In the genomic region with DNA sequence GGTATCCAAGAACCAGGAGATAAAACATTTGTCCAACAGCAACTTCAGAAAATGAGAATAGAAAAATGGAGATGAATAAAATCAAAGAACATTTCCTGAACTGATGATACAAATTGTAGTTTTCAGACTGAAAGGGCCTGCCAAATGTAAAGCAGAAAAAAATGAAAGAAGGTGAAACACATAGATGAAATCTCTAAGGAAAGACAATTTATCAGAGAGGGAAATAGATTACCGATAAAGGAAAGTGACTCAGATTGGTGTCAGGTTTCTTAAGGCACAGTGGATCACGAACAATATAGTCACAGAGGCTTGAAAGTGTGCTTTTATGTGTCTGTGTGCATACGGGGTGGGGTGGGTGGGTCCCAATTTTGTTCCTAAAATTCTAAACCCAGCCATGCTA, we compare ENCODE assay signal across 16 cellular contexts. TPM values are rescaled to one million over a fixed set of nuclear protein-coding genes. Genes with fewer than 3 reads are reported as not detected.
DNase-seq lines count a peak whose midpoint lies in the region; ATAC-seq, FAIRE-seq and TF ChIP-seq lines count a peak whose summit lies in the region.
"Had no signal": no experiment of that assay in that cellular context is flagged by ENCODE, and none has a peak within 500 bp of the region (broad histone marks: within the 10 kb centered on the region; RNA-seq: fewer than 3 reads in every experiment).

No MANE protein-coding gene starts in this region.

- FAIRE-seq in keratinocyte (lab: Jason Lieb, UNC), result no peak

- ATAC-seq in HG02970 (IDR thresholded peaks at IDR 0.05; ENCODE audit: low FRiP score, unreplicated experiment), result no peak
- no peak for ATAC-seq in gastrocnemius medialis
- ATAC-seq: stimulated activated memory B cell treated with anti-CD40 and anti-IgM and Interleukin-4, amounts not matched to agents 10 μg/mL and 1 μg/mL and 100 μg/mL, for 72 hours had no signal

- H3K36me3 ChIP-seq in keratinocyte (ENCODE audit: control insufficient read depth in 2 of 2, extremely low read depth in 1 of 2, insufficient read depth in 2 of 2, low read length in 2 of 2), result peaks cover 5 to 8% of the 10 kb centered on the region in 2 experiments
- H3K36me3 ChIP-seq in gastrocnemius medialis, result peaks cover 0 to 15% of the 10 kb centered on the region in 2 donors

- DNase-seq in NCI-H82 (lab: John Stamatoyannopoulos, UW) (peak; percentile 23), NCI-H82 treated with DMSO at 0.1 percent for 48 hours (lab: John Stamatoyannopoulos, UW; ENCODE audit: unreplicated experiment) (no peak), ELR (ENCODE audit: low read depth) (peak; percentile 56), keratinocyte (ENCODE audit: low read depth, low spot score) (no peak), NCI-H524 treated with DMSO at 0.1 percent for 48 hours (lab: John Stamatoyannopoulos, UW) (no peak), gastrocnemius medialis (no peak)
- DNase-seq in T-helper 2 cell treated with Interferon-gamma antibody and Interleukin-4, amounts not matched to agents 5 μg/mL and 100 μg/mL, for 36 hours (ENCODE audit: low spot score), result no peak
- DNase-seq: activated T-cell treated with anti-CD3 and anti-CD28 coated beads, Interleukin-2, amount 50 U/mL, for 1 hour; amygdala; CD4-positive, CD25-positive, alpha-beta regulatory T cell; cerebellar nuclear complex; NCI-H2107; NCI-H774; trophoblast cell had no signal

- intact Hi-C loops in gastrocnemius medialis (cut with DNase I; ENCODE audit: low total_unique reads), result no loop called here

- no peaks in the 10 kb centered on the region for H4K20me1 ChIP-seq in keratinocyte (ENCODE audit: control insufficient read depth, extremely low read depth, insufficient read depth, low read length)

- no peak overlapping the region for H3K9ac ChIP-seq in keratinocyte (ENCODE audit: control insufficient read depth, extremely low read depth, insufficient read depth, low read length)

- peak overlapping the region; percentile 5 for H2AFZ ChIP-seq in keratinocyte (ENCODE audit: control insufficient read depth, low read length)

- H3K27me3 Mint-ChIP-seq in T-helper 2 cell treated with Interferon-gamma antibody and Interleukin-4, amounts not matched to agents 5 μg/mL and 100 μg/mL, for 36 hours (ENCODE audit: low read depth), result no peaks in the 10 kb centered on the region
- H3K27me3 Mint-ChIP-seq: CD4-positive, CD25-positive, alpha-beta regulatory T cell; stimulated activated memory B cell treated with anti-CD40 and anti-IgM and Interleukin-4, amounts not matched to agents 10 μg/mL and 1 μg/mL and 100 μg/mL, for 72 hours had no signal

- H3K4me1 ChIP-seq in keratinocyte (ENCODE audit: control insufficient read depth, extremely low read depth, insufficient read depth, low read length) (peaks cover 8% of the 10 kb centered on the region), gastrocnemius medialis (peaks cover 8 to 9% of the 10 kb centered on the region in 2 donors)

- H3K27ac Mint-ChIP-seq in T-helper 2 cell treated with Interferon-gamma antibody and Interleukin-4, amounts not matched to agents 5 μg/mL and 100 μg/mL, for 36 hours, result peak overlapping the region; percentile 46
- H3K27ac Mint-ChIP-seq: stimulated activated memory B cell treated with anti-CD40 and anti-IgM and Interleukin-4, amounts not matched to agents 10 μg/mL and 1 μg/mL and 100 μg/mL, for 72 hours had no signal

- peak overlapping the region; percentile 8 for H3K4me3 Mint-ChIP-seq in T-helper 2 cell treated with Interferon-gamma antibody and Interleukin-4, amounts not matched to agents 5 μg/mL and 100 μg/mL, for 36 hours
- H3K4me3 Mint-ChIP-seq: stimulated activated memory B cell treated with anti-CD40 and anti-IgM and Interleukin-4, amounts not matched to agents 10 μg/mL and 1 μg/mL and 100 μg/mL, for 72 hours had no signal

- H3K9me3 ChIP-seq in keratinocyte (ENCODE audit: control insufficient read depth, low read depth, low read length), result no peaks in the 10 kb centered on the region
- no peaks in the 10 kb centered on the region for H3K9me3 ChIP-seq in gastrocnemius medialis

- no peak overlapping the region for H3K27ac ChIP-seq in keratinocyte (ENCODE audit: control insufficient read depth, insufficient read depth, low read length)
- no peak overlapping the region for H3K27ac ChIP-seq in gastrocnemius medialis

- no peak overlapping the region for H3K4me3 ChIP-seq in keratinocyte (ENCODE audit: control insufficient read depth in 2 of 3, extremely low read depth in 1 of 3, insufficient read depth in 2 of 3, low read depth in 1 of 3, low read length in 3 of 3)
- no peak overlapping the region for H3K4me3 ChIP-seq in gastrocnemius medialis

- TF ChIP-seq POLR2A in gastrocnemius medialis (IDR thresholded peaks at IDR 0.05), result no peak

- no peaks in the 10 kb centered on the region for H3K9me1 ChIP-seq in keratinocyte (ENCODE audit: control insufficient read depth, extremely low read depth, insufficient read depth, low read length)

- no peak overlapping the region for H3K4me2 ChIP-seq in keratinocyte (ENCODE audit: control insufficient read depth, extremely low read depth, insufficient read depth, low read depth, low read length)

- dilution Hi-C loops in keratinocyte (cut with MboI; ENCODE audit: extremely low pct_ligation_motif_present, low sequenced_read_pairs), result no loop called here

- in situ Hi-C loops in gastrocnemius medialis (cut with MboI; ENCODE audit: low sequenced_read_pairs in 4 of 4), result loop anchor here in 1 of 4 donors (25.0 kb wide), 1 partner anchor 624 kb away; the partner anchor contains the start of genes FAM118B and RPUSD4

- no peaks in the 10 kb centered on the region for H3K9me3 Mint-ChIP-seq in T-helper 2 cell treated with Interferon-gamma antibody and Interleukin-4, amounts not matched to agents 5 μg/mL and 100 μg/mL, for 36 hours
- H3K9me3 Mint-ChIP-seq: CD4-positive, CD25-positive, alpha-beta regulatory T cell; stimulated activated memory B cell treated with anti-CD40 and anti-IgM and Interleukin-4, amounts not matched to agents 10 μg/mL and 1 μg/mL and 100 μg/mL, for 72 hours had no signal

- no peak for TF ChIP-seq CTCF in keratinocyte (optimal IDR thresholded peaks at IDR 0.05 in 1 of 3, IDR thresholded peaks at IDR 0.05 in 1 of 3, conservative IDR thresholded peaks at IDR 0.05 in 1 of 3; ENCODE audit: extremely low read depth in 1 of 3, insufficient read depth in 2 of 3, low read length in 3 of 3)
- no peak for TF ChIP-seq CTCF in gastrocnemius medialis (IDR thresholded peaks at IDR 0.05 in 4 of 5, conservative IDR thresholded peaks at IDR 0.05 in 1 of 5)

- H3K4me1 Mint-ChIP-seq in T-helper 2 cell treated with Interferon-gamma antibody and Interleukin-4, amounts not matched to agents 5 μg/mL and 100 μg/mL, for 36 hours (ENCODE audit: low read depth), result peaks cover 16% of the 10 kb centered on the region

- H3K27me3 ChIP-seq in keratinocyte (ENCODE audit: control insufficient read depth, extremely low read depth, insufficient read depth, low read length) (no peaks in the 10 kb centered on the region), gastrocnemius medialis (no peaks in the 10 kb centered on the region)

- peaks cover 8% of the 10 kb centered on the region for H3K79me2 ChIP-seq in keratinocyte (ENCODE audit: control insufficient read depth, insufficient read depth, low read length)

- H3K36me3 Mint-ChIP-seq in T-helper 2 cell treated with Interferon-gamma antibody and Interleukin-4, amounts not matched to agents 5 μg/mL and 100 μg/mL, for 36 hours (ENCODE audit: low read depth), result peaks cover 24% of the 10 kb centered on the region

RNA-seq across cellular contexts. Expression of gene STT3A, which starts 4.1 kb away (rescaled TPM):
- 183 to 221 TPM (median 214 TPM) in 3 replicates for polyA plus RNA-seq in keratinocyte
- polyA plus RNA-seq in keratinocyte (2011; ENCODE audit: low read depth), result 41.4 TPM
- 63.8 and 98.5 TPM in 2 replicates for polyA plus RNA-seq in keratinocyte (2011; cell fraction: cytosol; rRNA removed)
- polyA plus RNA-seq in keratinocyte (2011; cell fraction: nucleus; rRNA removed), result 217 and 230 TPM in 2 replicates
- 50.5 and 153 TPM in 2 replicates for polyA plus RNA-seq in keratinocyte (2012; ENCODE audit: low replicate concordance)
- 366 to 686 TPM (median 640 TPM) in 3 replicates for polyA minus RNA-seq in keratinocyte
- polyA minus RNA-seq in keratinocyte (2011; cell fraction: cytosol; rRNA and poly(A)+ RNA removed), result 113 TPM
- 394 and 505 TPM in 2 replicates for polyA minus RNA-seq in keratinocyte (2011; cell fraction: nucleus; rRNA and poly(A)+ RNA removed)
- total RNA-seq in gastrocnemius medialis, result 10 to 100 TPM; 31.5 to 34.6 (median 32.9) TPM

RNA-seq across cellular contexts. Expression of gene EI24, which starts 19.2 kb away (rescaled TPM):
- 215 to 307 TPM (median 263 TPM) in 3 replicates for polyA plus RNA-seq in keratinocyte
- polyA plus RNA-seq in keratinocyte (2011; ENCODE audit: low read depth), result 74.4 TPM
- polyA plus RNA-seq in keratinocyte (2011; cell fraction: cytosol; rRNA removed), result 212 and 329 TPM in 2 replicates
- 71.5 and 88.2 TPM in 2 replicates for polyA plus RNA-seq in keratinocyte (2011; cell fraction: nucleus; rRNA removed)
- 104 and 170 TPM in 2 replicates for polyA plus RNA-seq in keratinocyte (2012; ENCODE audit: low replicate concordance)
- 119 to 245 TPM (median 243 TPM) in 3 replicates for polyA minus RNA-seq in keratinocyte
- 125 TPM for polyA minus RNA-seq in keratinocyte (2011; cell fraction: cytosol; rRNA and poly(A)+ RNA removed)
- 37.5 and 49.4 TPM in 2 replicates for polyA minus RNA-seq in keratinocyte (2011; cell fraction: nucleus; rRNA and poly(A)+ RNA removed)
- total RNA-seq in gastrocnemius medialis, result 100 to 1,000 TPM in 3 of 4 donors, 10 to 100 TPM in 1; 88.9 to 140 (median 127) TPM

RNA-seq across cellular contexts. Expression of gene CHEK1, which starts 36.5 kb away (rescaled TPM):
- 13.4 to 38.2 TPM (median 25.8 TPM) in 3 replicates for polyA plus RNA-seq in keratinocyte
- 2.6 TPM for polyA plus RNA-seq in keratinocyte (2011; ENCODE audit: low read depth)
- 13.2 and 19.0 TPM in 2 replicates for polyA plus RNA-seq in keratinocyte (2011; cell fraction: cytosol; rRNA removed)
- 12.3 and 14.5 TPM in 2 replicates for polyA plus RNA-seq in keratinocyte (2011; cell fraction: nucleus; rRNA removed)
- polyA plus RNA-seq in keratinocyte (2012; ENCODE audit: low replicate concordance), result 1.7 and 26.0 TPM in 2 replicates
- polyA minus RNA-seq in keratinocyte, result 7.1 to 21.9 TPM (median 7.5 TPM) in 3 replicates
- 10.6 TPM for polyA minus RNA-seq in keratinocyte (2011; cell fraction: cytosol; rRNA and poly(A)+ RNA removed)
- polyA minus RNA-seq in keratinocyte (2011; cell fraction: nucleus; rRNA and poly(A)+ RNA removed), result 8.1 and 18.7 TPM in 2 replicates
- total RNA-seq in gastrocnemius medialis, result under 1 TPM in 2 of 4 donors, not detected in 2; 0.42 to 0.56 TPM

Comparison
In these comparisons a context has a peak if more than half of its experiments do, and no peak if none do; other contexts are left out.
1. DNase-seq: peak in NCI-H82 (single experiment) and ELR (single experiment); none in NCI-H82 treated with DMSO at 0.1 percent for 48 hours (single experiment), T-helper 2 cell treated with Interferon-gamma antibody and Interleukin-4, amounts not matched to agents 5 μg/mL and 100 μg/mL, for 36 hours (single experiment), keratinocyte (single experiment), NCI-H524 treated with DMSO at 0.1 percent for 48 hours (single experiment) and gastrocnemius medialis (0 of 2).